ENCODE assay signal across 14 cellular contexts in genomic region chr3:9415485-9416138, GRCh38. TPM values are rescaled to one million over a fixed set of nuclear protein-coding genes. Genes with fewer than 3 reads are reported as not detected.
DNase-seq lines count a peak whose midpoint lies in the region; TF ChIP-seq lines count a peak whose summit lies in the region.
"Had no signal": no experiment of that assay in that cellular context is flagged by ENCODE, and none has a peak within 500 bp of the region (broad histone marks: within the 10 kb centered on the region; RNA-seq: fewer than 3 reads in every experiment).

No MANE protein-coding gene starts in this region.

- no peak overlapping the region for H3K4me3 ChIP-seq in CD4-positive, alpha-beta memory T cell (ENCODE audit: low read length in 2 of 2)
- H3K4me3 ChIP-seq in HEK293 (ENCODE audit: low read depth, low read length) (no peak overlapping the region), neutrophil (ENCODE audit: low read depth in 1 of 2, low read length in 1 of 2) (no peak overlapping the region), lower leg skin (ENCODE audit: low read depth, poor library complexity, severe bottlenecking) (no peak overlapping the region)
- H3K4me3 ChIP-seq: stomach had no signal

- no peak for TF ChIP-seq POLR2A in lower leg skin (IDR thresholded peaks at IDR 0.05)

- POLR2A ChIA-PET in CD4-positive, alpha-beta memory T cell (lab: Charles Lee; ENCODE audit: partially characterized antibody): interaction anchor here (0.8 to 2.0 kb wide), 6 partner anchors 10 to 19 kb away, joined by 3 to 9 read pairs (median 3); partner anchors contain the start of gene SETD5
- POLR2A ChIA-PET in HEK293 (lab: Yijun Ruan, JAX): interaction anchor here (0.6 to 2.6 kb wide), 4 partner anchors 10 to 27 kb away, joined by 3 to 18 read pairs (median 3); partner anchors contain the start of gene SETD5

- H3K27ac ChIP-seq in CD4-positive, alpha-beta memory T cell (ENCODE audit: low read depth, low read length): no peak overlapping the region
- H3K27ac ChIP-seq in HEK293 (ENCODE audit: extremely low read depth, low read depth, low read length): no peak overlapping the region
- peak overlapping the region; percentile 57 for H3K27ac ChIP-seq in epithelial cell of prostate
- H3K27ac ChIP-seq in neutrophil: peak overlapping the region; percentile 31
- H3K27ac ChIP-seq: foreskin keratinocyte, KMS-11 had no signal

- H3K36me3 ChIP-seq in CD4-positive, alpha-beta memory T cell (ENCODE audit: insufficient read depth, low read length): no peaks in the 10 kb centered on the region
- H3K36me3 ChIP-seq in HEK293 (ENCODE audit: control insufficient read depth in 2 of 2, insufficient read depth in 1 of 2, low read length in 2 of 2) (peaks cover 0 to 11% of the 10 kb centered on the region in 2 experiments; a peak in 1 of 3 replicates), neutrophil (no peaks in the 10 kb centered on the region)

- no peaks in the 10 kb centered on the region for H3K27me3 ChIP-seq in CD4-positive, alpha-beta memory T cell (ENCODE audit: insufficient read depth, low read length)
- H3K27me3 ChIP-seq in neutrophil: no peaks in the 10 kb centered on the region
- H3K27me3 ChIP-seq: foreskin keratinocyte, stomach had no signal

- no peaks in the 10 kb centered on the region for H3K27me3 Mint-ChIP-seq in CD4-positive, alpha-beta memory T cell

- no peaks in the 10 kb centered on the region for H3K9me3 ChIP-seq in CD4-positive, alpha-beta memory T cell (ENCODE audit: control insufficient read depth in 1 of 2, low read length in 2 of 2)
- H3K9me3 ChIP-seq in HEK293 (ENCODE audit: control insufficient read depth, insufficient read depth, low read depth, low read length) (no peaks in the 10 kb centered on the region), neutrophil (no peaks in the 10 kb centered on the region)
- H3K9me3 ChIP-seq: stomach had no signal

- H3K4me1 Mint-ChIP-seq in CD4-positive, alpha-beta memory T cell: peaks cover 36 to 73% (median 54%) of the 10 kb centered on the region in 4 donors

- no peak for TF ChIP-seq CTCF in HEK293 (tag by site-specific recombination; IDR thresholded peaks at IDR 0.05)
- no peak for TF ChIP-seq CTCF in neutrophil (IDR thresholded peaks at IDR 0.05)
- no peak for TF ChIP-seq CTCF in lower leg skin (IDR thresholded peaks at IDR 0.05)

- intact Hi-C loops in CD4-positive, alpha-beta memory T cell (cut with micrococcal nuclease): no loop called here
- intact Hi-C loops in lower leg skin (cut with DNase I; ENCODE audit: low total_unique reads): no loop called here

- H3K4me3 Mint-ChIP-seq in CD4-positive, alpha-beta memory T cell: peak overlapping the region in 3 of 8 donors; percentile 16 to 29 (median 26)
- H3K4me3 Mint-ChIP-seq: CD14-positive monocyte had no signal

- peak overlapping the region in 6 of 7 donors; percentile 5 to 43 (median 14) for H3K27ac Mint-ChIP-seq in CD4-positive, alpha-beta memory T cell

- 79 to 81% methylated on average over 6 of the region's 6 CpGs for WGBS in lower leg skin, 2 donors

- peaks cover 52% of the 10 kb centered on the region for H3K4me1 ChIP-seq in CD4-positive, alpha-beta memory T cell (ENCODE audit: insufficient read depth, low read length)
- H3K4me1 ChIP-seq in HEK293 (ENCODE audit: control insufficient read depth, insufficient read depth, low read length) (peaks cover 17% of the 10 kb centered on the region), neutrophil (ENCODE audit: control insufficient read depth in 1 of 2, insufficient read depth in 1 of 2, low read depth in 1 of 2, low read length in 1 of 2) (peaks cover 4 to 7% of the 10 kb centered on the region in 2 experiments)

- no peak for DNase-seq in CD4-positive, alpha-beta memory T cell
- no peak for DNase-seq in epithelial cell of prostate (ENCODE audit: low read depth, low spot score)
- DNase-seq in lower leg skin (ENCODE audit: low spot score in 2 of 2): no peak
- no peak for DNase-seq in SHP77 (lab: John Stamatoyannopoulos, UW)
- no peak for DNase-seq in ureter (ENCODE audit: low spot score)
- DNase-seq: activated naive CD4-positive, alpha-beta T cell treated with anti-CD3 and anti-CD28 coated beads, Interleukin-2, amount 50 U/mL, for 16 hours; NCI-H1436; NCI-H226; stomach had no signal

- H3K9me3 Mint-ChIP-seq in CD4-positive, alpha-beta memory T cell: no peaks in the 10 kb centered on the region
- H3K9me3 Mint-ChIP-seq: CD14-positive monocyte had no signal

- peaks cover 4 to 14% of the 10 kb centered on the region in 2 donors for H3K36me3 Mint-ChIP-seq in CD4-positive, alpha-beta memory T cell

- CTCF ChIA-PET in CD4-positive, alpha-beta memory T cell (lab: Charles Lee; ENCODE audit: partially characterized antibody): interaction anchor here (1.8 to 2.9 kb wide), 2 partner anchors 11 to 63 kb away, joined by 6 to 7 read pairs; no protein-coding TSS in a partner anchor
- CTCF ChIA-PET in HEK293 (lab: Yijun Ruan, JAX): interaction anchor here (0.7 kb wide), 2 partner anchors 13 to 20 kb away, joined by 3 to 6 read pairs; no protein-coding TSS in a partner anchor

TF ChIP-seq in HEK293, 187 proteins besides CTCF, POLR2A, EP300 and RAD21:
- TF ChIP-seq ZNF639 (tag by site-specific recombination; IDR thresholded peaks at IDR 0.05) (no peak), SP7 (tag by site-specific recombination; IDR thresholded peaks at IDR 0.05) (0 out of 2 replicates have a peak, but pooled peaks have one; percentile 12), ZNF133 (tag by site-specific recombination; IDR thresholded peaks at IDR 0.05) (no peak), ZBTB17 (tag by site-specific recombination; IDR thresholded peaks at IDR 0.05) (0 out of 2 replicates have a peak, but pooled peaks have one; percentile 16), YY1 (tag by site-specific recombination; IDR thresholded peaks at IDR 0.05) (no peak), GLI4 (tag by site-specific recombination; IDR thresholded peaks at IDR 0.05) (no peak), ZBTB1 (tag by site-specific recombination; IDR thresholded peaks at IDR 0.05) (no peak)

RNA-seq across cellular contexts. Expression of gene SETD5, which starts 18.2 kb away (rescaled TPM):
- 100 to 1,000 TPM; 142 TPM for total RNA-seq in CD4-positive, alpha-beta memory T cell
- 10 to 100 TPM in 1 of 2 donors, 1 to 10 TPM in 1; 8.4 to 51.4 TPM for polyA plus RNA-seq in CD4-positive, alpha-beta memory T cell
- total RNA-seq in lower leg skin (10 to 100 TPM; 77.8 to 88.1 (median 80.3) TPM), ureter (182 TPM)

RNA-seq across cellular contexts. Expression of gene THUMPD3, which starts 52.8 kb away (rescaled TPM):
- total RNA-seq in CD4-positive, alpha-beta memory T cell: 10 to 100 TPM; 36.9 to 39.2 TPM
- polyA plus RNA-seq in CD4-positive, alpha-beta memory T cell: 10 to 100 TPM; 10.8 to 29.3 TPM
- total RNA-seq in lower leg skin (10 to 100 TPM; 19.8 to 37.6 (median 27.0) TPM), ureter (45.0 TPM)

Comparison
In these comparisons a context has a peak if more than half of its experiments do, and no peak if none do; other contexts are left out.
1. H3K27ac ChIP-seq: peak in epithelial cell of prostate (single experiment) and neutrophil (single experiment); none in CD4-positive, alpha-beta memory T cell (single experiment) and HEK293 (single experiment).